Comparison of ENCODE assay signal across 8 cellular contexts in genomic region chr2:237421542-237422047, GRCh38. TPM values are rescaled to one million over a fixed set of nuclear protein-coding genes. Genes with fewer than 3 reads are reported as not detected.
A peak's percentile ranks its signal among the peaks of the same experiment; 100 is the strongest.
DNase-seq lines count a peak whose midpoint lies in the region; ATAC-seq and TF ChIP-seq lines count a peak whose summit lies in the region.

No MANE protein-coding gene starts in this region.

- intact Hi-C loops in heart right ventricle (cut with DNase I), result loop anchor here in 9 of 10 donors (1.0 to 10.0 kb wide), 8 partner anchors 46 to 153 kb away; no protein-coding TSS in a partner anchor
- intact Hi-C loops in prostate gland (cut with DNase I), result loop anchor here (2.0 kb wide), 1 partner anchor 53 kb away; no protein-coding TSS in a partner anchor

- peaks cover 19% of the 10 kb centered on the region for H3K4me1 Mint-ChIP-seq in type B pancreatic cell (ENCODE audit: unreplicated experiment)

- H3K27ac ChIP-seq in heart right ventricle, result peak overlapping the region in 9 of 10 donors; percentile 0 to 54 (median 23)
- H3K27ac ChIP-seq in prostate gland, result peak overlapping the region in 1 of 2 donors; percentile 43

- no peaks in the 10 kb centered on the region for H3K9me3 Mint-ChIP-seq in activated naive CD4-positive, alpha-beta T cell treated with anti-CD3 and anti-CD28 coated beads, Interleukin-2, amount 50 U/mL, for 72 hours
- H3K9me3 Mint-ChIP-seq in type B pancreatic cell, result peaks cover 1% of the 10 kb centered on the region

- H3K27me3 Mint-ChIP-seq in type B pancreatic cell, result peaks cover 52% of the 10 kb centered on the region

- WGBS in heart right ventricle, 2 donors, result 8 to 9% methylated on average over 20 of the region's 20 CpGs
- 8% methylated on average over 20 of the region's 20 CpGs for WGBS in prostate gland

- H3K36me3 ChIP-seq in Loucy (ENCODE audit: insufficient read depth, low read length) (no peaks in the 10 kb centered on the region), heart right ventricle (no peaks in the 10 kb centered on the region), prostate gland (no peaks in the 10 kb centered on the region)

- no peaks in the 10 kb centered on the region for H3K79me2 ChIP-seq in Loucy (ENCODE audit: insufficient read depth, low read length)

- TF ChIP-seq POLR2A in prostate gland (IDR thresholded peaks at IDR 0.05), result no peak

- H3K27me3 ChIP-seq in Loucy (ENCODE audit: insufficient read depth, low read length, poor library complexity, severe bottlenecking) (peaks cover 14% of the 10 kb centered on the region), heart right ventricle (peaks cover 0 to 10% (median 3%) of the 10 kb centered on the region in 7 donors), prostate gland (replicated peaks; ENCODE audit: insufficient read depth) (no peaks in the 10 kb centered on the region)

- peak overlapping the region; percentile 59 for H3K4me3 ChIP-seq in Loucy (ENCODE audit: low read length, poor library complexity, severe bottlenecking)
- peak overlapping the region in 7 of 10 donors; percentile 1 to 38 (median 27) for H3K4me3 ChIP-seq in heart right ventricle
- H3K4me3 ChIP-seq in prostate gland, result no peak overlapping the region

- peak; percentile 97 to 98 for ATAC-seq in activated naive CD4-positive, alpha-beta T cell treated with anti-CD3 and anti-CD28 coated beads, Interleukin-2, amount 50 U/mL, for 72 hours
- ATAC-seq in heart right ventricle (peak; percentile 84 to 92 (median 88)), GM21367 (IDR thresholded peaks at IDR 0.05; ENCODE audit: unreplicated experiment) (no peak)

- TF ChIP-seq CTCF in Loucy (conservative IDR thresholded peaks at IDR 0.05; ENCODE audit: low read length), result peak; percentile 93
- TF ChIP-seq CTCF in heart right ventricle (IDR thresholded peaks at IDR 0.05), result peak; percentile 61 to 93 (median 87)
- peak; percentile 70 to 81 (median 79) for TF ChIP-seq CTCF in prostate gland (IDR thresholded peaks at IDR 0.05)
- peak; percentile 81 for TF ChIP-seq CTCF in type B pancreatic cell (conservative IDR thresholded peaks at IDR 0.05)

- no peaks in the 10 kb centered on the region for H3K9me2 ChIP-seq in Loucy (replicated peaks; ENCODE audit: low read depth, low read length)

- no peak overlapping the region for H3K9ac ChIP-seq in Loucy (ENCODE audit: low read depth, low read length, poor library complexity, severe bottlenecking)

- H3K27ac Mint-ChIP-seq in activated naive CD4-positive, alpha-beta T cell treated with anti-CD3 and anti-CD28 coated beads, Interleukin-2, amount 50 U/mL, for 72 hours, result peak overlapping the region; percentile 87 to 92
- H3K27ac Mint-ChIP-seq in type B pancreatic cell, result no peak overlapping the region

- H3K4me1 ChIP-seq in Loucy (ENCODE audit: insufficient read depth, low read length, poor library complexity, severe bottlenecking) (peaks cover 7% of the 10 kb centered on the region), heart right ventricle (peaks cover 0 to 28% (median 18%) of the 10 kb centered on the region in 9 donors), prostate gland (replicated peaks) (peaks cover 6% of the 10 kb centered on the region)

- H2AFZ ChIP-seq in Loucy (ENCODE audit: low read length), result peak overlapping the region; percentile 90

- H3K9me3 ChIP-seq in Loucy (ENCODE audit: insufficient read depth, low read depth, low read length), result no peaks in the 10 kb centered on the region
- no peaks in the 10 kb centered on the region for H3K9me3 ChIP-seq in heart right ventricle
- no peaks in the 10 kb centered on the region for H3K9me3 ChIP-seq in prostate gland

- DNase-seq in ELF-1 (ENCODE audit: low read depth, low spot score) (peak; percentile 92), SKM-1 (lab: John Stamatoyannopoulos, UW; ENCODE audit: unreplicated experiment) (peak; percentile 26), heart right ventricle (peak; percentile 77 to 85), prostate gland (ENCODE audit: low spot score) (peak; percentile 68), type B pancreatic cell (ENCODE audit: extremely low spot score, unreplicated experiment) (no peak)
- DNase-seq in activated naive CD4-positive, alpha-beta T cell treated with anti-CD3 and anti-CD28 coated beads, Interleukin-2, amount 50 U/mL, for 72 hours (ENCODE audit: low spot score in 2 of 2), result peak; percentile 77 to 84

- no peaks in the 10 kb centered on the region for H4K20me1 ChIP-seq in Loucy (ENCODE audit: insufficient read depth, low read length, poor library complexity, severe bottlenecking)

- H3K4me3 Mint-ChIP-seq in type B pancreatic cell, result peak overlapping the region; percentile 23

- H3K4me2 ChIP-seq in Loucy (ENCODE audit: low read depth, low read length, poor library complexity, severe bottlenecking), result peak overlapping the region; percentile 77

- peaks cover 25 to 37% of the 10 kb centered on the region in 2 donors for H3K36me3 Mint-ChIP-seq in activated naive CD4-positive, alpha-beta T cell treated with anti-CD3 and anti-CD28 coated beads, Interleukin-2, amount 50 U/mL, for 72 hours
- H3K36me3 Mint-ChIP-seq in type B pancreatic cell, result no peaks in the 10 kb centered on the region

- H3F3A ChIP-seq in Loucy (ENCODE audit: low read depth), result no peaks in the 10 kb centered on the region

RNA-seq across cellular contexts. Expression of gene COL6A3, which starts 7.6 kb away (rescaled TPM):
- total RNA-seq in activated naive CD4-positive, alpha-beta T cell treated with anti-CD3 and anti-CD28 coated beads, Interleukin-2, amount 50 U/mL, for 72 hours, result 10 to 100 TPM; 13.6 to 31.6 TPM
- total RNA-seq in heart right ventricle (100 to 1,000 TPM in 2 of 10 donors, 10 to 100 TPM in 8; 27.7 to 222 (median 47.5) TPM), prostate gland (10 to 100 TPM; 26.9 to 86.9 TPM), type B pancreatic cell (ENCODE audit: low replicate concordance) (4.7 and 157 TPM in 2 replicates)
- polyA plus RNA-seq in heart right ventricle, result 100 to 1,000 TPM in 1 of 2 donors, 10 to 100 TPM in 1; 33.5 to 116 TPM

Comparison
In these comparisons a context has a peak if more than half of its experiments do, and no peak if none do; other contexts are left out.
1. H3K4me3 ChIP-seq: peak in Loucy (single experiment) and heart right ventricle (7 of 10); none in prostate gland (0 of 2).
2. Peak in every context shown above with its lines, with median percentiles within 50 percentile points of each other: CTCF ChIP-seq.